Comparison of ENCODE assay signal across 8 cellular contexts in genomic region chr17:75033346-75034235, GRCh38. TPM values are rescaled to one million over a fixed set of nuclear protein-coding genes. Genes with fewer than 3 reads are reported as not detected.
DNase-seq lines count a peak whose midpoint lies in the region; ATAC-seq and TF ChIP-seq lines count a peak whose summit lies in the region.

No MANE protein-coding gene starts in this region.

- H3K27me3 ChIP-seq in colonic mucosa (no peaks in the 10 kb centered on the region), layer of hippocampus (ENCODE audit: control insufficient read depth, insufficient read depth, low read length) (no peaks in the 10 kb centered on the region)

- H3K4me1 Mint-ChIP-seq in activated CD4-positive, alpha-beta T cell treated with anti-CD3 and anti-CD28 coated beads, Interleukin-2, amount 10 ng/mL, durations not matched to agents 7 days and 5 days = peaks cover 53% of the 10 kb centered on the region

- peaks cover 3% of the 10 kb centered on the region for H3K4me1 ChIP-seq in colonic mucosa

- H3K9me3 ChIP-seq in colonic mucosa = no peaks in the 10 kb centered on the region

- peak overlapping the region; percentile 72 for H3K27ac ChIP-seq in colonic mucosa
- H3K27ac ChIP-seq in layer of hippocampus (ENCODE audit: low read depth, low read length) = peak overlapping the region; percentile 96

- CTCF ChIA-PET in activated CD4-positive, alpha-beta T cell treated with anti-CD3 and anti-CD28 coated beads, Interleukin-2, amount 10 ng/mL, durations not matched to agents 7 days and 5 days (lab: Charles Lee) = interaction anchor here (0.9 to 2.4 kb wide), 5 partner anchors 21 to 154 kb away, joined by 3 to 12 read pairs (median 4); partner anchors contain the start of gene MRPL58

- H3K36me3 Mint-ChIP-seq in activated CD4-positive, alpha-beta T cell treated with anti-CD3 and anti-CD28 coated beads, Interleukin-2, amount 10 ng/mL, durations not matched to agents 7 days and 5 days (ENCODE audit: low read depth) = peaks cover 15% of the 10 kb centered on the region

- peaks cover 15% of the 10 kb centered on the region for H3K27me3 Mint-ChIP-seq in activated CD4-positive, alpha-beta T cell treated with anti-CD3 and anti-CD28 coated beads, Interleukin-2, amount 10 ng/mL, durations not matched to agents 7 days and 5 days

- H3K4me3 ChIP-seq in colonic mucosa = peak overlapping the region; percentile 58

- peak overlapping the region; percentile 99 for H3K27ac Mint-ChIP-seq in activated CD4-positive, alpha-beta T cell treated with anti-CD3 and anti-CD28 coated beads, Interleukin-2, amount 10 ng/mL, durations not matched to agents 7 days and 5 days

- H3K36me3 ChIP-seq in colonic mucosa = peaks cover 4% of the 10 kb centered on the region

- DNase-seq in SIG-M5 treated with dmso at 0.1 percent for 504 hours (lab: John Stamatoyannopoulos, UW; ENCODE audit: unreplicated experiment) = peak; percentile 84
- no peak for DNase-seq in SIG-M5 (lab: John Stamatoyannopoulos, UW)
- peak; percentile 99 to 100 for DNase-seq in NCI-H524 (lab: John Stamatoyannopoulos, UW)
- DNase-seq in activated CD4-positive, alpha-beta T cell treated with anti-CD3 and anti-CD28 coated beads, Interleukin-2, amount 10 ng/mL, durations not matched to agents 7 days and 5 days = peak; percentile 75
- peak; percentile 98 for DNase-seq in colonic mucosa
- DNase-seq in stimulated activated CD4-positive, alpha-beta T cell treated with anti-CD3 and anti-CD28 coated beads, Interleukin-15, amount 100 ng/mL, for 24 hours = peak; percentile 96

- ATAC-seq in HG03439 (IDR thresholded peaks at IDR 0.05; ENCODE audit: unreplicated experiment) = peak; percentile 46

- POLR2A ChIA-PET in activated CD4-positive, alpha-beta T cell treated with anti-CD3 and anti-CD28 coated beads, Interleukin-2, amount 10 ng/mL, durations not matched to agents 7 days and 5 days (lab: Charles Lee) = no interaction called here

- no peak for TF ChIP-seq CTCF in colonic mucosa (IDR thresholded peaks at IDR 0.05)

- peaks cover 6% of the 10 kb centered on the region for H3K9me3 Mint-ChIP-seq in activated CD4-positive, alpha-beta T cell treated with anti-CD3 and anti-CD28 coated beads, Interleukin-2, amount 10 ng/mL, durations not matched to agents 7 days and 5 days

- peak overlapping the region; percentile 56 to 87 for H3K9ac ChIP-seq in colonic mucosa (ENCODE audit: low read depth in 2 of 2, low read length in 2 of 2)

- H3K4me3 Mint-ChIP-seq in activated CD4-positive, alpha-beta T cell treated with anti-CD3 and anti-CD28 coated beads, Interleukin-2, amount 10 ng/mL, durations not matched to agents 7 days and 5 days = peak overlapping the region; percentile 83

- intact Hi-C loops in colonic mucosa (cut with DNase I) = no loop called here

RNA-seq across cellular contexts. Expression of gene ATP5PD, which starts 13.2 kb away (rescaled TPM):
- total RNA-seq in activated CD4-positive, alpha-beta T cell treated with anti-CD3 and anti-CD28 coated beads, Interleukin-2, amount 10 ng/mL, durations not matched to agents 7 days and 5 days = 100 to 1,000 TPM; 252 to 259 TPM
- total RNA-seq in colonic mucosa = 100 to 1,000 TPM; 302 to 371 TPM

RNA-seq across cellular contexts. Expression of gene KCTD2, which starts 13.4 kb away (rescaled TPM):
- 10 to 100 TPM; 21.7 TPM for total RNA-seq in activated CD4-positive, alpha-beta T cell treated with anti-CD3 and anti-CD28 coated beads, Interleukin-2, amount 10 ng/mL, durations not matched to agents 7 days and 5 days
- 10 to 100 TPM; 14.8 to 18.1 TPM for total RNA-seq in colonic mucosa

RNA-seq across cellular contexts. Expression of gene MRPL58, which starts 21.1 kb away (rescaled TPM):
- 10 to 100 TPM; 41.2 to 46.2 TPM for total RNA-seq in activated CD4-positive, alpha-beta T cell treated with anti-CD3 and anti-CD28 coated beads, Interleukin-2, amount 10 ng/mL, durations not matched to agents 7 days and 5 days
- 10 to 100 TPM; 27.2 to 50.1 TPM for total RNA-seq in colonic mucosa

RNA-seq across cellular contexts. Expression of gene CDR2L, which starts 46.2 kb away (rescaled TPM):
- under 1 TPM; 0.31 to 0.40 TPM for total RNA-seq in activated CD4-positive, alpha-beta T cell treated with anti-CD3 and anti-CD28 coated beads, Interleukin-2, amount 10 ng/mL, durations not matched to agents 7 days and 5 days
- 1 to 10 TPM; 3.7 to 4.1 TPM for total RNA-seq in colonic mucosa

RNA-seq across cellular contexts. Expression of gene SLC16A5, which starts 54.2 kb away (rescaled TPM):
- 10 to 100 TPM; 11.4 to 12.2 TPM for total RNA-seq in activated CD4-positive, alpha-beta T cell treated with anti-CD3 and anti-CD28 coated beads, Interleukin-2, amount 10 ng/mL, durations not matched to agents 7 days and 5 days
- 10 to 100 TPM; 19.4 to 50.1 TPM for total RNA-seq in colonic mucosa
